14 cellular contexts compared by ENCODE assay signal in genomic region chr3:153293222-153293621, GRCh38.
DNase-seq lines count a peak whose midpoint lies in the region; ATAC-seq, FAIRE-seq and TF ChIP-seq lines count a peak whose summit lies in the region.
"Had no signal": no experiment of that assay in that cellular context is flagged by ENCODE, and none has a peak within 500 bp of the region (broad histone marks: within the 10 kb centered on the region; RNA-seq: fewer than 3 reads in every experiment).

No MANE protein-coding gene starts in this region.

- H3K79me2 ChIP-seq in Loucy (ENCODE audit: insufficient read depth, low read length), result no peaks in the 10 kb centered on the region

- no peak overlapping the region for H3K27ac Mint-ChIP-seq in effector memory CD8-positive, alpha-beta T cell
- H3K27ac Mint-ChIP-seq: activated naive CD8-positive, alpha-beta T cell treated with anti-CD3 and anti-CD28 coated beads, Interleukin-2, amount 50 U/mL, for 24 hours; B cell had no signal

- no peaks in the 10 kb centered on the region for H3K9me3 Mint-ChIP-seq in effector memory CD8-positive, alpha-beta T cell
- H3K9me3 Mint-ChIP-seq: activated naive CD8-positive, alpha-beta T cell treated with anti-CD3 and anti-CD28 coated beads, Interleukin-2, amount 50 U/mL, for 24 hours had no signal

- H3K27ac ChIP-seq in brain microvascular endothelial cell (peak overlapping the region; percentile 56), left lung (peak overlapping the region; percentile 64 to 69), heart right ventricle (peak overlapping the region in 1 of 10 donors; percentile 66)
- H3K27ac ChIP-seq: pancreas had no signal

- H3K27me3 Mint-ChIP-seq in effector memory CD8-positive, alpha-beta T cell, result no peaks in the 10 kb centered on the region
- H3K27me3 Mint-ChIP-seq: activated naive CD8-positive, alpha-beta T cell treated with anti-CD3 and anti-CD28 coated beads, Interleukin-2, amount 50 U/mL, for 24 hours; B cell had no signal

- FAIRE-seq in GM19239 (lab: Jason Lieb, UNC), result no peak

- H3K36me3 Mint-ChIP-seq in effector memory CD8-positive, alpha-beta T cell (ENCODE audit: insufficient read depth), result no peaks in the 10 kb centered on the region

- intact Hi-C loops in left lung (cut with DNase I), result loop anchor here in 1 of 2 donors (10.0 kb wide), 1 partner anchor 128 kb away; the partner anchor contains the start of gene RAP2B
- intact Hi-C loops in heart right ventricle (cut with DNase I), result loop anchor here in 5 of 10 donors (5.0 to 10.0 kb wide), 6 partner anchors 131 to 472 kb away; partner anchors contain the start of gene RAP2B (in 1 of the 5)

- DNase-seq in AG09309 (ENCODE audit: low read depth) (peak; percentile 55), brain microvascular endothelial cell (peak; percentile 52), left lung (no peak), GM19239 (ENCODE audit: insufficient read length, low spot score) (no peak), heart right ventricle (no peak), superior temporal gyrus (ENCODE audit: extremely low spot score) (no peak)
- DNase-seq in effector memory CD8-positive, alpha-beta T cell, result no peak
- DNase-seq: activated naive CD8-positive, alpha-beta T cell treated with anti-CD3 and anti-CD28 coated beads, Interleukin-2, amount 50 U/mL, for 24 hours; hippocampal formation; NCI-H446 treated with DMSO at 0.1 percent for 48 hours; pancreas; uterus had no signal

- ATAC-seq in left lung (peak; percentile 37), heart right ventricle (no peak)
- ATAC-seq in effector memory CD8-positive, alpha-beta T cell (replicated peaks), result no peak
- ATAC-seq: activated naive CD8-positive, alpha-beta T cell treated with anti-CD3 and anti-CD28 coated beads, Interleukin-2, amount 50 U/mL, for 24 hours had no signal

- no peak overlapping the region for H3K9ac ChIP-seq in Loucy (ENCODE audit: low read depth, low read length, poor library complexity, severe bottlenecking)

- TF ChIP-seq CTCF in AG09309 (IDR thresholded peaks at IDR 0.05; ENCODE audit: control insufficient read depth, insufficient read depth, low read depth, low read length, missing control alignments), result no peak
- TF ChIP-seq CTCF in Loucy (conservative IDR thresholded peaks at IDR 0.05; ENCODE audit: low read length), result no peak
- TF ChIP-seq CTCF in brain microvascular endothelial cell (IDR thresholded peaks at IDR 0.05; ENCODE audit: low read depth, low read length, missing control alignments), result no peak
- TF ChIP-seq CTCF in left lung (IDR thresholded peaks at IDR 0.05), result no peak
- no peak for TF ChIP-seq CTCF in heart right ventricle (IDR thresholded peaks at IDR 0.05)

- H3K4me1 ChIP-seq in Loucy (ENCODE audit: insufficient read depth, low read length, poor library complexity, severe bottlenecking), result peaks cover 9% of the 10 kb centered on the region
- peaks cover 29 to 50% of the 10 kb centered on the region in 2 donors for H3K4me1 ChIP-seq in left lung
- H3K4me1 ChIP-seq in heart right ventricle, result peaks cover 0 to 40% (median 0%) of the 10 kb centered on the region in 9 donors
- H3K4me1 ChIP-seq: pancreas, uterus had no signal

- no peaks in the 10 kb centered on the region for H4K20me1 ChIP-seq in Loucy (ENCODE audit: insufficient read depth, low read length, poor library complexity, severe bottlenecking)

- H3K4me1 Mint-ChIP-seq in effector memory CD8-positive, alpha-beta T cell (ENCODE audit: low read depth in 2 of 2), result peaks cover 19 to 34% of the 10 kb centered on the region in 2 donors
- H3K4me1 Mint-ChIP-seq: B cell had no signal

- no peak overlapping the region for H3K4me3 Mint-ChIP-seq in effector memory CD8-positive, alpha-beta T cell
- H3K4me3 Mint-ChIP-seq: activated naive CD8-positive, alpha-beta T cell treated with anti-CD3 and anti-CD28 coated beads, Interleukin-2, amount 50 U/mL, for 24 hours; B cell had no signal

- H3K36me3 ChIP-seq in Loucy (ENCODE audit: insufficient read depth, low read length) (no peaks in the 10 kb centered on the region), brain microvascular endothelial cell (replicated peaks) (no peaks in the 10 kb centered on the region), left lung (no peaks in the 10 kb centered on the region), heart right ventricle (no peaks in the 10 kb centered on the region)
- H3K36me3 ChIP-seq: pancreas, uterus had no signal

- in situ Hi-C loops in brain microvascular endothelial cell (cut with HindIII; ENCODE audit: low pct_ligation_motif_present, low sequenced_read_pairs), result loop anchor here (25.0 kb wide), 1 partner anchor 231 kb away; no protein-coding TSS in a partner anchor

- H3K4me3 ChIP-seq in AG09309 (ENCODE audit: control insufficient read depth, low read depth, low read length) (no peak overlapping the region), Loucy (ENCODE audit: low read length, poor library complexity, severe bottlenecking) (no peak overlapping the region), brain microvascular endothelial cell (ENCODE audit: low read depth, low read length) (no peak overlapping the region), left lung (no peak overlapping the region), heart right ventricle (no peak overlapping the region)
- H3K4me3 ChIP-seq: pancreas, uterus had no signal

- 65 to 78% methylated on average over 5 of the region's 5 CpGs for whole genome bisulfite sequencing in heart right ventricle, 2 donors

- no peaks in the 10 kb centered on the region for H3F3A ChIP-seq in Loucy (ENCODE audit: low read depth)

- H3K9me2 ChIP-seq in Loucy (replicated peaks; ENCODE audit: low read depth, low read length), result no peaks in the 10 kb centered on the region

- H3K27me3 ChIP-seq in Loucy (ENCODE audit: insufficient read depth, low read length, poor library complexity, severe bottlenecking), result no peaks in the 10 kb centered on the region
- H3K27me3 ChIP-seq in brain microvascular endothelial cell (replicated peaks), result no peaks in the 10 kb centered on the region
- no peaks in the 10 kb centered on the region for H3K27me3 ChIP-seq in left lung
- no peaks in the 10 kb centered on the region for H3K27me3 ChIP-seq in heart right ventricle
- H3K27me3 ChIP-seq: uterus had no signal

- H3K9me3 ChIP-seq in Loucy (ENCODE audit: insufficient read depth, low read depth, low read length) (no peaks in the 10 kb centered on the region), left lung (no peaks in the 10 kb centered on the region), heart right ventricle (no peaks in the 10 kb centered on the region)
- H3K9me3 ChIP-seq: pancreas, uterus had no signal

- no peak overlapping the region for H3K4me2 ChIP-seq in Loucy (ENCODE audit: low read depth, low read length, poor library complexity, severe bottlenecking)

- peak overlapping the region; percentile 26; the same call in 1 of the 2 replicates for H2AFZ ChIP-seq in Loucy (ENCODE audit: low read length)

Comparison
In these comparisons a context has a peak if more than half of its experiments do, and no peak if none do; other contexts are left out.
1. DNase-seq: peak in AG09309 (single experiment) and brain microvascular endothelial cell (single experiment); none in left lung (0 of 2), GM19239 (single experiment), effector memory CD8-positive, alpha-beta T cell (0 of 3), heart right ventricle (0 of 2) and superior temporal gyrus (single experiment).